In genomic region chr7:132750056-132750455, GRCh38 we compare ENCODE assay signal across 20 cellular contexts.
DNase-seq lines count a peak whose midpoint lies in the region; ATAC-seq and TF ChIP-seq lines count a peak whose summit lies in the region.
"Had no signal": no experiment of that assay in that cellular context is flagged by ENCODE, and none has a peak within 500 bp of the region (broad histone marks: within the 10 kb centered on the region; RNA-seq: fewer than 3 reads in every experiment).

No MANE protein-coding gene starts in this region.

- peaks cover 1% of the 10 kb centered on the region for H3K9me3 Mint-ChIP-seq in activated naive CD8-positive, alpha-beta T cell treated with anti-CD3 and anti-CD28 coated beads, Interleukin-2, amount 10 ng/mL, durations not matched to agents 7 days and 5 days
- no peaks in the 10 kb centered on the region for H3K9me3 Mint-ChIP-seq in activated naive CD8-positive, alpha-beta T cell treated with anti-CD3 and anti-CD28 coated beads for 36 hours
- H3K9me3 Mint-ChIP-seq: activated naive CD4-positive, alpha-beta T cell treated with anti-CD3 and anti-CD28 coated beads, Interleukin-2, amount 50 U/mL, for 72 hours; stimulated activated naive CD8-positive, alpha-beta T cell treated with anti-CD3 and anti-CD28 coated beads, Interleukin-15, Interleukin-2, amounts not matched to agents 100 ng/mL and 50 ng/mL, for 24 hours had no signal

- peaks cover 20% of the 10 kb centered on the region for H3K4me1 ChIP-seq in neuron (ENCODE audit: insufficient read depth, low read length)
- H3K4me1 ChIP-seq in effector memory CD4-positive, alpha-beta T cell (ENCODE audit: control insufficient read depth, insufficient read depth, low read length, poor library complexity, severe bottlenecking), result no peaks in the 10 kb centered on the region
- H3K4me1 ChIP-seq: foreskin keratinocyte had no signal

- no peaks in the 10 kb centered on the region for H3K36me3 Mint-ChIP-seq in activated naive CD8-positive, alpha-beta T cell treated with anti-CD3 and anti-CD28 coated beads, Interleukin-2, amount 10 ng/mL, durations not matched to agents 7 days and 5 days
- H3K36me3 Mint-ChIP-seq in activated naive CD8-positive, alpha-beta T cell treated with anti-CD3 and anti-CD28 coated beads for 36 hours, result no peaks in the 10 kb centered on the region
- H3K36me3 Mint-ChIP-seq: activated naive CD4-positive, alpha-beta T cell treated with anti-CD3 and anti-CD28 coated beads, Interleukin-2, amount 50 U/mL, for 72 hours had no signal

- peak overlapping the region; percentile 5 for H3K4me3 Mint-ChIP-seq in activated naive CD8-positive, alpha-beta T cell treated with anti-CD3 and anti-CD28 coated beads, Interleukin-2, amount 10 ng/mL, durations not matched to agents 7 days and 5 days
- H3K4me3 Mint-ChIP-seq in activated naive CD8-positive, alpha-beta T cell treated with anti-CD3 and anti-CD28 coated beads for 36 hours, result no peak overlapping the region
- H3K4me3 Mint-ChIP-seq: stimulated activated naive CD8-positive, alpha-beta T cell treated with anti-CD3 and anti-CD28 coated beads, Interleukin-15, Interleukin-2, amounts not matched to agents 100 ng/mL and 50 ng/mL, for 24 hours had no signal

- peak overlapping the region; percentile 70 for H2AFZ ChIP-seq in neuron (ENCODE audit: low read depth, low read length)

- H3K27me3 ChIP-seq in neuron (ENCODE audit: insufficient read depth, low read length), result no peaks in the 10 kb centered on the region
- no peaks in the 10 kb centered on the region for H3K27me3 ChIP-seq in effector memory CD4-positive, alpha-beta T cell (replicated peaks; ENCODE audit: control insufficient read depth, insufficient read depth, low read length, poor library complexity, severe bottlenecking)
- H3K27me3 ChIP-seq: neutrophil had no signal

- no peak for ATAC-seq in activated naive CD8-positive, alpha-beta T cell treated with anti-CD3 and anti-CD28 coated beads, Interleukin-2, amount 10 ng/mL, durations not matched to agents 7 days and 5 days (ENCODE audit: low read depth)
- no peak for ATAC-seq in GM18520 (IDR thresholded peaks at IDR 0.05; ENCODE audit: unreplicated experiment)
- ATAC-seq: activated naive CD4-positive, alpha-beta T cell treated with anti-CD3 and anti-CD28 coated beads, Interleukin-2, amount 50 U/mL, for 72 hours; foreskin keratinocyte had no signal

- no peak for TF ChIP-seq CTCF in fibroblast of pulmonary artery (IDR thresholded peaks at IDR 0.05; ENCODE audit: low read length, missing control alignments)

- H3K9me3 ChIP-seq in neuron (ENCODE audit: low read length), result no peaks in the 10 kb centered on the region
- no peaks in the 10 kb centered on the region for H3K9me3 ChIP-seq in effector memory CD4-positive, alpha-beta T cell (ENCODE audit: control insufficient read depth, low read length)
- H3K9me3 ChIP-seq: neutrophil had no signal

- peaks cover 3% of the 10 kb centered on the region for H3K4me1 Mint-ChIP-seq in activated naive CD8-positive, alpha-beta T cell treated with anti-CD3 and anti-CD28 coated beads, Interleukin-2, amount 10 ng/mL, durations not matched to agents 7 days and 5 days
- H3K4me1 Mint-ChIP-seq in activated naive CD8-positive, alpha-beta T cell treated with anti-CD3 and anti-CD28 coated beads for 36 hours, result no peaks in the 10 kb centered on the region

- no peak for DNase-seq in activated naive CD8-positive, alpha-beta T cell treated with anti-CD3 and anti-CD28 coated beads, Interleukin-2, amount 10 ng/mL, durations not matched to agents 7 days and 5 days
- no peak for DNase-seq in activated naive CD8-positive, alpha-beta T cell treated with anti-CD3 and anti-CD28 coated beads for 36 hours
- no peak for DNase-seq in fibroblast of pulmonary artery (ENCODE audit: low read depth)
- DNase-seq in effector memory CD4-positive, alpha-beta T cell, result no peak
- DNase-seq in AG08396 (ENCODE audit: low spot score), result no peak
- DNase-seq in LoVo (ENCODE audit: low spot score), result no peak
- DNase-seq: activated CD4-positive, alpha-beta T cell treated with anti-CD3 and anti-CD28 coated beads for 1 hour; DMS 273 treated with DMSO at 0.1 percent for 48 hours; foreskin keratinocyte; GDM1; midbrain; NCI-H146; NCI-H345; NK-92 treated with Interleukin-12 subunit alpha and Interleukin-12 subunit beta, amount 100 ng/mL, for 24 hours had no signal

- H3K27ac Mint-ChIP-seq in activated naive CD8-positive, alpha-beta T cell treated with anti-CD3 and anti-CD28 coated beads, Interleukin-2, amount 10 ng/mL, durations not matched to agents 7 days and 5 days, result no peak overlapping the region
- no peak overlapping the region for H3K27ac Mint-ChIP-seq in activated naive CD8-positive, alpha-beta T cell treated with anti-CD3 and anti-CD28 coated beads for 36 hours
- H3K27ac Mint-ChIP-seq: activated naive CD4-positive, alpha-beta T cell treated with anti-CD3 and anti-CD28 coated beads, Interleukin-2, amount 50 U/mL, for 72 hours; stimulated activated naive CD8-positive, alpha-beta T cell treated with anti-CD3 and anti-CD28 coated beads, Interleukin-15, Interleukin-2, amounts not matched to agents 100 ng/mL and 50 ng/mL, for 24 hours had no signal

- H3K27ac ChIP-seq in effector memory CD4-positive, alpha-beta T cell (ENCODE audit: insufficient read depth, low read length, poor library complexity, severe bottlenecking), result no peak overlapping the region
- H3K27ac ChIP-seq: C4-2B, foreskin keratinocyte, neutrophil had no signal

- peak overlapping the region; percentile 23 for H3K4me3 ChIP-seq in fibroblast of pulmonary artery (replicated peaks; ENCODE audit: low read depth, low read length)
- H3K4me3 ChIP-seq in neuron (ENCODE audit: low read length), result peak overlapping the region; percentile 23
- no peak overlapping the region for H3K4me3 ChIP-seq in effector memory CD4-positive, alpha-beta T cell (ENCODE audit: insufficient read depth, low read depth, low read length, poor library complexity, severe bottlenecking)

- H3K36me3 ChIP-seq in neuron (ENCODE audit: insufficient read depth, low read length), result no peaks in the 10 kb centered on the region
- no peaks in the 10 kb centered on the region for H3K36me3 ChIP-seq in effector memory CD4-positive, alpha-beta T cell (ENCODE audit: control insufficient read depth, insufficient read depth, low read length)
- H3K36me3 ChIP-seq: neutrophil had no signal

- no peaks in the 10 kb centered on the region for H3K27me3 Mint-ChIP-seq in activated naive CD8-positive, alpha-beta T cell treated with anti-CD3 and anti-CD28 coated beads, Interleukin-2, amount 10 ng/mL, durations not matched to agents 7 days and 5 days
- H3K27me3 Mint-ChIP-seq in activated naive CD8-positive, alpha-beta T cell treated with anti-CD3 and anti-CD28 coated beads for 36 hours, result no peaks in the 10 kb centered on the region
- H3K27me3 Mint-ChIP-seq: stimulated activated naive CD8-positive, alpha-beta T cell treated with anti-CD3 and anti-CD28 coated beads, Interleukin-15, Interleukin-2, amounts not matched to agents 100 ng/mL and 50 ng/mL, for 24 hours had no signal

- POLR2A ChIA-PET in activated naive CD8-positive, alpha-beta T cell treated with anti-CD3 and anti-CD28 coated beads, Interleukin-2, amount 10 ng/mL, durations not matched to agents 7 days and 5 days (lab: Charles Lee), result no interaction called here
